36 cellular contexts compared by ENCODE assay signal in the genomic region with DNA sequence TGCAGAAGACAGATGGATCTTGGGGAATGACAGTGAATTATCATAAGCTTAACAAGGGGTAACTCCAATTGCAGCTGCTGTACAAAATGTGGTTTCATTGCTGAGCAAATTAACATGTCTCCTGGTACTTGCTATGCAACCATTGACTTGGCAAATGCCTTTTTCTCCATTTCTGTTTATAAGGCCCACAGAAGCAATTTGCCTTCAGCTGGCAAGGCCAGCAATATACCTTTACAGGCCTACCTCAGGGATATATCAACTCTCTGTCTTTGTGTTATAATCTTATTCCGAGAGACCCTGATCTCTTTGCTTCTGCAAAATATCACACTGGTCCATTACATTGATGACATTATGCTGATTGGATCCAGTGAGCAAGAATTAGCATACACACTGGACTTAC. TPM values are rescaled to one million over a fixed set of nuclear protein-coding genes. Genes with fewer than 3 reads are reported as not detected.
"Had no signal": no experiment of that assay in that cellular context is flagged by ENCODE, and none has a peak within 500 bp of the region (broad histone marks: within the 10 kb centered on the region; RNA-seq: fewer than 3 reads in every experiment).

No MANE protein-coding gene starts in this region.

- H3K27ac ChIP-seq: KMS-11 had no signal

- H3K9ac ChIP-seq: KMS-11 had no signal

- DNase-seq: Karpas-422, Kasumi-1, MG63, MM.1S, MV-4-11, NCI-H1048, NCI-H1092, NCI-H1092 treated with DMSO at 0.1 percent for 48 hours, NCI-H1105, NCI-H1105 treated with DMSO at 0.1 percent for 48 hours, NCI-H1417, NCI-H1417 treated with DMSO at 0.1 percent for 48 hours, NCI-H1436, NCI-H1436 treated with DMSO at 0.1 percent for 48 hours, NCI-H146, NCI-H1694, NCI-H1694 treated with DMSO at 0.1 percent for 48 hours, NCI-H187, NCI-H187 treated with DMSO at 0.1 percent for 48 hours, NCI-H1930, NCI-H2029, NCI-H2029 treated with DMSO at 0.1 percent for 48 hours, NCI-H2081, NCI-H2081 treated with DMSO at 0.1 percent for 48 hours, NCI-H2107, NCI-H2171, NCI-H2171 treated with DMSO at 0.1 percent for 48 hours, NCI-H2227 treated with DMSO at 0.1 percent for 48 hours, NCI-H226, NCI-H345, NCI-H446, NCI-H446 treated with DMSO at 0.1 percent for 48 hours, NCI-H510A, NCI-H510A treated with DMSO at 0.1 percent for 48 hours had no signal

- H3K4me3 ChIP-seq: MG63 had no signal

- H3K27me3 ChIP-seq: MG63 had no signal

- H3K4me2 ChIP-seq: KMS-11 had no signal

- H3K9me3 ChIP-seq: MG63 had no signal

- H3K36me3 ChIP-seq: MG63 had no signal

RNA-seq across cellular contexts. Expression of a gene that starts 52.7 kb away (rescaled TPM):
- total RNA-seq: LHCN-M2 had no signal
